In the genomic region with DNA sequence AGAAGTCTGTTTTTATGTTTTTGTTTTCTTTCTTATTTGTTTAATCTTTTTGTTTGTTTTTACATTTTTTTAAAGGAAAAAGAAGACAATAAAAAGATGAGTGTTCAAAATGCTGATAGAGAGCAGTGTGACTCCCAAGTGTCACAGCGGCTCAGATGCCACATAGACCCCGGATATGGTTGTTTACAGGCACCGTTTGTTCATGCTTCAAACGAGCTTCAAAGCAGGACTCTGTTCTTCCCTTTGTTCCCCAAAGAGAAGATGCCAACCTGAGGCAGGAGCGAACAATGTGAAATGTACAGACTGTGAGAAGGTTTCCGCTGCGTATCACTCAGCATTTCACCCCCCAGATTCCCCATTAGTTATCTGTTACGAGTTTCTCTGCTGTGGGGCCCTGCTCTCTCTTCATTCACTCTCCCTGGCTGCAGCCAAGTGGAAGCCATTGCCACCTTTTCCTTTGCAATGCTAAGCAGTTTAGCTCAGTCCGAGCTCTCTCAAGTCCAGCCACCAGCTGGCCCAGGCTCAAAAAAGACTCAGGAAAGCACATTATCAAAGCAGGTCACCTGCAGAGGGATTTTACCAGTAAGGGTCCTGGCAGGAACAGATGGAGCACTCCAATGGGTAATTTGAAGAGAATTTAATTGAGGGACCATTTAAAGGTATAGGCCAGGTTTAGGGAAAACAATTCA, we compare ENCODE assay signal across 24 cellular contexts. TPM values are rescaled to one million over a fixed set of nuclear protein-coding genes. Genes with fewer than 3 reads are reported as not detected.
DNase-seq lines count a peak whose midpoint lies in the region; ATAC-seq and TF ChIP-seq lines count a peak whose summit lies in the region.
"Had no signal": no experiment of that assay in that cellular context is flagged by ENCODE, and none has a peak within 500 bp of the region (broad histone marks: within the 10 kb centered on the region; RNA-seq: fewer than 3 reads in every experiment).

No MANE protein-coding gene starts in this region.

- H3K27me3 ChIP-seq in endodermal cell (ENCODE audit: control insufficient read depth, insufficient read depth, low read length, poor library complexity, severe bottlenecking) (peaks cover 50% of the 10 kb centered on the region), neuronal stem cell (ENCODE audit: control insufficient read depth in 3 of 3, insufficient read depth in 3 of 3, low read depth in 1 of 3, low read length in 3 of 3) (no peaks in the 10 kb centered on the region)
- H3K27me3 ChIP-seq: adrenal gland, colonic mucosa, foreskin keratinocyte, transverse colon had no signal

- H3K9ac ChIP-seq in endodermal cell (ENCODE audit: extremely low read depth, low read length, poor library complexity, severe bottlenecking) = no peak overlapping the region
- no peak overlapping the region for H3K9ac ChIP-seq in neuronal stem cell (ENCODE audit: low read depth, low read length, poor library complexity)
- H3K9ac ChIP-seq: GM23248 had no signal

- H4K8ac ChIP-seq in neuronal stem cell (ENCODE audit: low read depth, low read length) = no peak overlapping the region

- ATAC-seq in GM19351 (IDR thresholded peaks at IDR 0.05; ENCODE audit: unreplicated experiment) = no peak
- ATAC-seq: activated T-cell treated with anti-CD3 and anti-CD28 coated beads, Interleukin-2, amount 50 U/mL, for 4 hours; foreskin keratinocyte; SK-N-SH treated with all-trans-retinoic acid at 6 μM for 48 hours had no signal

- H3K79me1 ChIP-seq in neuronal stem cell (ENCODE audit: low read depth, low read length) = no peaks in the 10 kb centered on the region

- no peak overlapping the region for H3K18ac ChIP-seq in neuronal stem cell (ENCODE audit: low read length)

- H3K4me2 ChIP-seq in neuronal stem cell (ENCODE audit: insufficient read depth, low read length, poor library complexity, severe bottlenecking) = no peak overlapping the region

- H2AFZ ChIP-seq in neuronal stem cell (ENCODE audit: low read length) = peak overlapping the region; percentile 77
- H2AFZ ChIP-seq: GM23248 had no signal

- H2BK12ac ChIP-seq in neuronal stem cell (ENCODE audit: low read length) = no peak overlapping the region

- peaks cover 9% of the 10 kb centered on the region for H3K4me1 Mint-ChIP-seq in endodermal cell
- H3K4me1 Mint-ChIP-seq: activated CD4-positive, alpha-beta T cell treated with anti-CD3 and anti-CD28 coated beads, Interleukin-2, amount 10 ng/mL, durations not matched to agents 24 days and 14 days had no signal

- H3K4me1 ChIP-seq in endodermal cell (ENCODE audit: control insufficient read depth, insufficient read depth, low read length) = no peaks in the 10 kb centered on the region
- peaks cover 4% of the 10 kb centered on the region in 2 donors for H3K4me1 ChIP-seq in neuronal stem cell (ENCODE audit: control insufficient read depth in 2 of 2, insufficient read depth in 1 of 2, low read depth in 1 of 2, low read length in 2 of 2)
- H3K4me1 ChIP-seq: adrenal gland, colonic mucosa, foreskin keratinocyte, prostate gland, transverse colon had no signal

- peak overlapping the region; percentile 11 for H3K27ac ChIP-seq in endodermal cell (ENCODE audit: low read depth, low read length)
- no peak overlapping the region for H3K27ac ChIP-seq in neuronal stem cell (replicated peaks; ENCODE audit: low read length)
- H3K27ac ChIP-seq: 22Rv1, adrenal gland, colonic mucosa, foreskin keratinocyte, GM23248, prostate gland, transverse colon had no signal

- 77 to 79% methylated on average over 7 to 9 of the region's 9 CpGs for WGBS in endodermal cell (ENCODE audit: insufficient coverage in 1 of 2, insufficient read length in 1 of 2), 2 experiments
- no CpG with 5 or more reads among the region's 9 CpGs for WGBS in neuronal stem cell (ENCODE audit: extremely low coverage in 2 of 2, insufficient read length in 2 of 2, insufficient replicate concordance in 1 of 2), 2 donors

- no peak overlapping the region for H2AK5ac ChIP-seq in neuronal stem cell (ENCODE audit: low read depth, low read length)

- peaks cover 2% of the 10 kb centered on the region for H3K9me3 Mint-ChIP-seq in endodermal cell
- H3K9me3 Mint-ChIP-seq: activated CD4-positive, alpha-beta T cell treated with anti-CD3 and anti-CD28 coated beads, Interleukin-2, amount 10 ng/mL, durations not matched to agents 24 days and 14 days; activated T-cell treated with anti-CD3 and anti-CD28 coated beads, Interleukin-2, amount 50 U/mL, for 4 hours had no signal

- H3K27ac Mint-ChIP-seq in endodermal cell = peak overlapping the region; percentile 46
- H3K27ac Mint-ChIP-seq: activated CD4-positive, alpha-beta T cell treated with anti-CD3 and anti-CD28 coated beads, Interleukin-2, amount 10 ng/mL, durations not matched to agents 24 days and 14 days; CD4-positive, alpha-beta T cell had no signal

- peak; percentile 46 for DNase-seq in DMS79 treated with DMSO at 0.1 percent for 48 hours (lab: John Stamatoyannopoulos, UW)
- DNase-seq in DMS79 (lab: John Stamatoyannopoulos, UW) = no peak
- DNase-seq in NCI-H524 treated with DMSO at 0.1 percent for 48 hours (lab: John Stamatoyannopoulos, UW) = peak; percentile 88
- DNase-seq in endodermal cell = peak; percentile 63
- no peak for DNase-seq in neuronal stem cell (ENCODE audit: low spot score)
- DNase-seq in COLO829 (ENCODE audit: low spot score) = no peak
- DNase-seq in stimulated activated CD4-positive, alpha-beta T cell treated with anti-CD3 and anti-CD28 coated beads, Interleukin-1b, Interleukin-23, amount 100 ng/mL, for 48 hours = no peak
- DNase-seq: activated CD4-positive, alpha-beta T cell treated with anti-CD3 and anti-CD28 coated beads, Interleukin-2, amount 10 ng/mL, durations not matched to agents 24 days and 14 days; activated naive CD4-positive, alpha-beta T cell; activated T-cell treated with anti-CD3 and anti-CD28 coated beads, Interleukin-2, amount 50 U/mL, for 4 hours; adrenal gland; CD4-positive, alpha-beta T cell; colonic mucosa; effector memory CD4-positive, alpha-beta T cell; foreskin keratinocyte; GM23248; hippocampal formation; NCI-H2029 treated with DMSO at 0.1 percent for 48 hours; transverse colon had no signal

- H3K36me3 Mint-ChIP-seq in endodermal cell (ENCODE audit: low read depth) = no peaks in the 10 kb centered on the region

- no peaks in the 10 kb centered on the region for H3K36me3 ChIP-seq in endodermal cell (ENCODE audit: control insufficient read depth, insufficient read depth, low read length)
- H3K36me3 ChIP-seq in neuronal stem cell (replicated peaks in 1 of 2; ENCODE audit: control insufficient read depth in 2 of 2, insufficient read depth in 2 of 2, low read length in 2 of 2) = no peaks in the 10 kb centered on the region
- H3K36me3 ChIP-seq: adrenal gland, colonic mucosa, prostate gland, transverse colon had no signal

- H3K4me3 Mint-ChIP-seq in endodermal cell = no peak overlapping the region
- H3K4me3 Mint-ChIP-seq: activated CD4-positive, alpha-beta T cell treated with anti-CD3 and anti-CD28 coated beads, Interleukin-2, amount 10 ng/mL, durations not matched to agents 24 days and 14 days; activated T-cell treated with anti-CD3 and anti-CD28 coated beads, Interleukin-2, amount 50 U/mL, for 4 hours; CD4-positive, alpha-beta T cell had no signal

- H3K9me3 ChIP-seq in endodermal cell (ENCODE audit: control insufficient read depth, low read length) (no peaks in the 10 kb centered on the region), neuronal stem cell (replicated peaks in 1 of 2; ENCODE audit: control insufficient read depth in 2 of 2, insufficient read depth in 1 of 2, low read depth in 1 of 2, low read length in 2 of 2) (no peaks in the 10 kb centered on the region)
- H3K9me3 ChIP-seq: adrenal gland, colonic mucosa, prostate gland, transverse colon had no signal

- no peak overlapping the region for H3K14ac ChIP-seq in neuronal stem cell (ENCODE audit: low read length)

- TF ChIP-seq CTCF in endodermal cell (conservative IDR thresholded peaks at IDR 0.05) = no peak

- no peak overlapping the region for H3K4ac ChIP-seq in neuronal stem cell (ENCODE audit: low read length)

- no peak overlapping the region for H4K91ac ChIP-seq in neuronal stem cell (ENCODE audit: low read depth, low read length, poor library complexity)

- H3K4me3 ChIP-seq in endodermal cell (ENCODE audit: low read length) (no peak overlapping the region), neuronal stem cell (ENCODE audit: low read length in 2 of 2) (no peak overlapping the region)
- H3K4me3 ChIP-seq: adrenal gland, colonic mucosa, GM23248, lung, prostate gland, transverse colon had no signal

- no peak overlapping the region for H3K23ac ChIP-seq in neuronal stem cell (ENCODE audit: low read depth, low read length, poor library complexity)

- peaks cover 39% of the 10 kb centered on the region for H3K27me3 Mint-ChIP-seq in endodermal cell (ENCODE audit: insufficient read depth)
- H3K27me3 Mint-ChIP-seq: CD4-positive, alpha-beta T cell had no signal

- H2BK15ac ChIP-seq in neuronal stem cell (ENCODE audit: low read length) = no peak overlapping the region

- no peak overlapping the region for H2BK120ac ChIP-seq in neuronal stem cell (ENCODE audit: low read depth, low read length)

- H2BK5ac ChIP-seq in neuronal stem cell (ENCODE audit: low read length) = no peak overlapping the region

RNA-seq across cellular contexts. Expression of a gene that starts 36.4 kb away (rescaled TPM):
- total RNA-seq in endodermal cell = 10 to 100 TPM; 19.8 to 28.1 TPM
- polyA plus RNA-seq in endodermal cell (2013, experiment 1 of 2) = 18.1 TPM
- 16.0 TPM for polyA plus RNA-seq in endodermal cell (2013, experiment 2 of 2)
- 10.4 TPM for polyA plus RNA-seq in neuronal stem cell (2013, experiment 1 of 2)
- polyA plus RNA-seq in neuronal stem cell (2013, experiment 2 of 2) = 10.8 TPM

Comparison
In these comparisons a context has a peak if more than half of its experiments do, and no peak if none do; other contexts are left out.
1. DNase-seq: peak in DMS79 treated with DMSO at 0.1 percent for 48 hours (single experiment), NCI-H524 treated with DMSO at 0.1 percent for 48 hours (single experiment) and endodermal cell (single experiment); none in DMS79 (single experiment), neuronal stem cell (single experiment), COLO829 (single experiment) and stimulated activated CD4-positive, alpha-beta T cell treated with anti-CD3 and anti-CD28 coated beads, Interleukin-1b, Interleukin-23, amount 100 ng/mL, for 48 hours (single experiment).